18 cellular contexts compared by ENCODE assay signal in the genomic region with DNA sequence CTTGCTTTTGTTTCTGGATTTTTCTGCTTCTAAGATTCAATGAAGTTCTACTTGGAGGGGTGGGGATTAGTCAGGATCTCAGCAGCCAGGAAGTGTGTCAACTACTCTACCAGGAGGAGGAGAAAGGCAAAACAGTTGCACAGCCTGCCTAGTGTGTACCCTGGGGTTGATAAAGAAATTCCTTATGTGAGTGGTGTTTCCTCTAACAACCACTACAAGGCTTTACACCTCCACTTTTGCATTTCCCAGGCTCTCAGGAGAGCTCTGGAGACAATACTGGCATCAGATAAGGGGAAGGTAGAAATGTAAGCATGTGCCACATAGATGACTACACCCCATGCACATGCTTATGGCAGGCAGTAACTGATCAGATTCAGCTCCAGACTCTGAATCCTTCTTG.
"Had no signal": no experiment of that assay in that cellular context is flagged by ENCODE, and none has a peak within 500 bp of the region (broad histone marks: within the 10 kb centered on the region; RNA-seq: fewer than 3 reads in every experiment).

No MANE protein-coding gene starts in this region.

- ATAC-seq: gastrocnemius medialis, heart right ventricle had no signal

- DNase-seq: effector memory CD4-positive, alpha-beta T cell; gastrocnemius medialis; heart right ventricle; islet precursor cell; left ventricle myocardium inferior; mesenchymal stem cell; naive B cell; nephron progenitor cell; posterior cingulate gyrus; sigmoid colon; stimulated activated CD4-positive, alpha-beta T cell treated with anti-CD3 and anti-CD28 coated beads, Interleukin-12 subunit alpha, Interleukin-12 subunit beta, amount 100 ng/mL, for 4 hours; stimulated activated naive CD4-positive, alpha-beta T cell; uterus had no signal

- H3K9me3 ChIP-seq: esophagus muscularis mucosa, gastrocnemius medialis, right atrium auricular region, uterus had no signal

- H3K27me3 ChIP-seq: esophagus muscularis mucosa, gastrocnemius medialis, heart right ventricle, right atrium auricular region, sigmoid colon, uterus had no signal

- H3K4me3 ChIP-seq: esophagus muscularis mucosa, gastrocnemius medialis, heart right ventricle, left ventricle myocardium inferior, lung, right atrium auricular region, sigmoid colon, skin epidermis, uterus had no signal

- H3K36me3 ChIP-seq: esophagus muscularis mucosa, gastrocnemius medialis, heart right ventricle, left ventricle myocardium inferior, right atrium auricular region, sigmoid colon, uterus had no signal

- H3K4me1 ChIP-seq: esophagus muscularis mucosa, gastrocnemius medialis, heart right ventricle, left ventricle myocardium inferior, right atrium auricular region, uterus had no signal

- H3K27ac ChIP-seq: epithelial cell of prostate, esophagus muscularis mucosa, gastrocnemius medialis, heart right ventricle, left ventricle myocardium inferior, right atrium auricular region, sigmoid colon, skin epidermis, uterus had no signal
